17 cellular contexts compared by ENCODE assay signal in genomic region chr10:77431209-77431611, GRCh38.
DNase-seq lines count a peak whose midpoint lies in the region.
"Had no signal": no experiment of that assay in that cellular context is flagged by ENCODE, and none has a peak within 500 bp of the region (broad histone marks: within the 10 kb centered on the region; RNA-seq: fewer than 3 reads in every experiment).

No MANE protein-coding gene starts in this region.

- H3K4me1 ChIP-seq in SJCRH30, result peaks cover 46% of the 10 kb centered on the region
- H3K4me1 ChIP-seq: parathyroid adenoma had no signal

- no peak overlapping the region for H3K4me3 ChIP-seq in SJCRH30

- DNase-seq in NCI-H2196 (lab: John Stamatoyannopoulos, UW; ENCODE audit: unreplicated experiment) (peak; percentile 2), NCI-H2196 treated with DMSO at 0.1 percent for 48 hours (lab: John Stamatoyannopoulos, UW; ENCODE audit: unreplicated experiment) (no peak), SJCRH30 (peak; percentile 96), islet precursor cell (peak; percentile 76), renal cortical epithelial cell (ENCODE audit: low read depth) (peak; percentile 12), putamen (ENCODE audit: low spot score) (no peak), GM03348 (ENCODE audit: low spot score) (no peak)
- DNase-seq in activated T-helper 2 cell treated with anti-CD3 and anti-CD28 coated beads, Interferon-gamma antibody, Interleukin-2, Interleukin-4, amounts not matched to agents 10 μg/mL and 5 μg/mL and 100 μg/mL, durations not matched to agents 14 hours and 24 hours and 36 hours (ENCODE audit: low spot score), result no peak
- DNase-seq: activated gamma-delta T cell; anterior cingulate cortex; CD8-positive, alpha-beta T cell; glutamatergic neuron; MV-4-11; OCI-M1; stimulated activated naive CD8-positive, alpha-beta T cell treated with anti-CD3 and anti-CD28 coated beads, Interleukin-15, amount 100 ng/mL, for 72 hours had no signal

- no peak overlapping the region for H3K27ac Mint-ChIP-seq in activated T-helper 2 cell treated with anti-CD3 and anti-CD28 coated beads, Interferon-gamma antibody, Interleukin-2, Interleukin-4, amounts not matched to agents 10 μg/mL and 5 μg/mL and 100 μg/mL, durations not matched to agents 14 hours and 24 hours and 36 hours
- H3K27ac Mint-ChIP-seq: CD8-positive, alpha-beta T cell; dendritic cell treated with granulocyte-macrophage colony-stimulating factor and Interleukin-4, amounts not matched to agents 40 ng/mL and 50 ng/mL, for 4 days had no signal

- no peaks in the 10 kb centered on the region for H3K9me3 Mint-ChIP-seq in activated T-helper 2 cell treated with anti-CD3 and anti-CD28 coated beads, Interferon-gamma antibody, Interleukin-2, Interleukin-4, amounts not matched to agents 10 μg/mL and 5 μg/mL and 100 μg/mL, durations not matched to agents 14 hours and 24 hours and 36 hours
- H3K9me3 Mint-ChIP-seq: CD8-positive, alpha-beta T cell; dendritic cell treated with granulocyte-macrophage colony-stimulating factor and Interleukin-4, amounts not matched to agents 40 ng/mL and 50 ng/mL, for 4 days; stimulated activated naive CD8-positive, alpha-beta T cell treated with anti-CD3 and anti-CD28 coated beads, Interleukin-15, amount 100 ng/mL, for 72 hours had no signal

- no peaks in the 10 kb centered on the region for H3K27me3 Mint-ChIP-seq in activated T-helper 2 cell treated with anti-CD3 and anti-CD28 coated beads, Interferon-gamma antibody, Interleukin-2, Interleukin-4, amounts not matched to agents 10 μg/mL and 5 μg/mL and 100 μg/mL, durations not matched to agents 14 hours and 24 hours and 36 hours (ENCODE audit: low read depth)
- H3K27me3 Mint-ChIP-seq: stimulated activated naive CD8-positive, alpha-beta T cell treated with anti-CD3 and anti-CD28 coated beads, Interleukin-15, amount 100 ng/mL, for 72 hours had no signal

- no peak overlapping the region for H3K4me3 Mint-ChIP-seq in activated T-helper 2 cell treated with anti-CD3 and anti-CD28 coated beads, Interferon-gamma antibody, Interleukin-2, Interleukin-4, amounts not matched to agents 10 μg/mL and 5 μg/mL and 100 μg/mL, durations not matched to agents 14 hours and 24 hours and 36 hours (ENCODE audit: low read depth)
- H3K4me3 Mint-ChIP-seq: CD8-positive, alpha-beta T cell; dendritic cell treated with granulocyte-macrophage colony-stimulating factor and Interleukin-4, amounts not matched to agents 40 ng/mL and 50 ng/mL, for 4 days; stimulated activated naive CD8-positive, alpha-beta T cell treated with anti-CD3 and anti-CD28 coated beads, Interleukin-15, amount 100 ng/mL, for 72 hours had no signal

- H3K27ac ChIP-seq in SJCRH30, result peak overlapping the region; percentile 92
- H3K27ac ChIP-seq: parathyroid adenoma had no signal

- H3K36me3 ChIP-seq in SJCRH30, result no peaks in the 10 kb centered on the region

- no peaks in the 10 kb centered on the region for H3K27me3 ChIP-seq in SJCRH30

- no peaks in the 10 kb centered on the region for H3K36me3 Mint-ChIP-seq in activated T-helper 2 cell treated with anti-CD3 and anti-CD28 coated beads, Interferon-gamma antibody, Interleukin-2, Interleukin-4, amounts not matched to agents 10 μg/mL and 5 μg/mL and 100 μg/mL, durations not matched to agents 14 hours and 24 hours and 36 hours (ENCODE audit: low read depth)
- H3K36me3 Mint-ChIP-seq: CD8-positive, alpha-beta T cell had no signal

- H3K4me1 Mint-ChIP-seq in activated T-helper 2 cell treated with anti-CD3 and anti-CD28 coated beads, Interferon-gamma antibody, Interleukin-2, Interleukin-4, amounts not matched to agents 10 μg/mL and 5 μg/mL and 100 μg/mL, durations not matched to agents 14 hours and 24 hours and 36 hours (ENCODE audit: low read depth), result no peaks in the 10 kb centered on the region
- H3K4me1 Mint-ChIP-seq: stimulated activated naive CD8-positive, alpha-beta T cell treated with anti-CD3 and anti-CD28 coated beads, Interleukin-15, amount 100 ng/mL, for 72 hours had no signal

- H3K9me3 ChIP-seq in SJCRH30 (replicated peaks), result no peaks in the 10 kb centered on the region

- intact Hi-C loops in activated T-helper 2 cell treated with anti-CD3 and anti-CD28 coated beads, Interferon-gamma antibody, Interleukin-2, Interleukin-4, amounts not matched to agents 10 μg/mL and 5 μg/mL and 100 μg/mL, durations not matched to agents 14 hours and 24 hours and 36 hours (cut with micrococcal nuclease), result no loop called here

Comparison
In these comparisons a context has a peak if more than half of its experiments do, and no peak if none do; other contexts are left out.
1. DNase-seq: peak in NCI-H2196 (single experiment), SJCRH30 (2 of 2), islet precursor cell (single experiment) and renal cortical epithelial cell (single experiment); none in NCI-H2196 treated with DMSO at 0.1 percent for 48 hours (single experiment), putamen (single experiment), GM03348 (single experiment) and activated T-helper 2 cell treated with anti-CD3 and anti-CD28 coated beads, Interferon-gamma antibody, Interleukin-2, Interleukin-4, amounts not matched to agents 10 μg/mL and 5 μg/mL and 100 μg/mL, durations not matched to agents 14 hours and 24 hours and 36 hours (single experiment).